ENCODE assay signal across 7 cellular contexts in genomic region chr2:127907733-127908400, GRCh38. TPM values are rescaled to one million over a fixed set of nuclear protein-coding genes. Genes with fewer than 3 reads are reported as not detected.
DNase-seq lines count a peak whose midpoint lies in the region; ATAC-seq and TF ChIP-seq lines count a peak whose summit lies in the region.
"Not testable (repeated sequence)": the region's sequence is repeated elsewhere in the genome, so short reads cannot be mapped to it uniquely, and the experiment has no call there.

No MANE protein-coding gene starts in this region.

- not testable (repeated sequence) for TF ChIP-seq EP300 in stomach (IDR thresholded peaks at IDR 0.05)

- CTCF ChIA-PET in PC-3 (lab: Charles Lee): not testable (repeated sequence)

- not testable (repeated sequence) for H4K20me1 ChIP-seq in PC-3 (ENCODE audit: low read length)

- not testable (repeated sequence) for TF ChIP-seq POLR2A in stomach (IDR thresholded peaks at IDR 0.05)

- not testable (repeated sequence) for H2AFZ ChIP-seq in PC-3 (ENCODE audit: low read length)

- not testable (repeated sequence) for H3K27ac ChIP-seq in PC-3 (ENCODE audit: low read length); stomach

- not testable (repeated sequence) for BruUV-seq in PC-3 (replicated peaks; lab: Mats Ljungman, UMichigan)

- not testable (repeated sequence) for H3K4me1 ChIP-seq in PC-3 (ENCODE audit: insufficient read depth, low read length); mucosa of descending colon (ENCODE audit: low read depth); stomach

- not testable (repeated sequence) for H3F3A ChIP-seq in PC-3 (ENCODE audit: low read length, unreplicated experiment)

- intact Hi-C loops in PC-3 (cut with micrococcal nuclease); left colon (cut with DNase I, micrococcal nuclease); mucosa of descending colon (cut with DNase I, micrococcal nuclease); stomach (cut with DNase I; ENCODE audit: low total_unique reads): not testable (repeated sequence)
- intact Hi-C loops in posterior vena cava (cut with DNase I): loop anchor here in 1 of 2 donors (2.0 kb wide), 1 partner anchor 23 kb away; no protein-coding TSS in a partner anchor

- peak; percentile 48; the same call in 1 of the 2 replicates for ATAC-seq in PC-3
- peak; percentile 80 for ATAC-seq in left colon
- ATAC-seq in mucosa of descending colon: peak; percentile 83

- not testable (repeated sequence) for TF ChIP-seq CTCF in LNCaP clone FGC (IDR thresholded peaks at IDR 0.05; ENCODE audit: control insufficient read depth, extremely low read depth, insufficient read depth); PC-3 (conservative IDR thresholded peaks at IDR 0.05; ENCODE audit: low read depth, low read length); mucosa of descending colon (IDR thresholded peaks at IDR 0.05); stomach (IDR thresholded peaks at IDR 0.05)

- H3K4me2 ChIP-seq in PC-3 (ENCODE audit: low read length): not testable (repeated sequence)

- POLR2A ChIA-PET in PC-3 (lab: Charles Lee; ENCODE audit: unreplicated experiment): not testable (repeated sequence)

- H3K27me3 ChIP-seq in PC-3 (ENCODE audit: low read length); stomach: not testable (repeated sequence)

- WGBS in stomach, 5 donors: 89 to 95% (median 90%) methylated on average over 11 to 12 of the region's 12 CpGs

- not testable (repeated sequence) for H3K9me2 ChIP-seq in PC-3 (replicated peaks; ENCODE audit: low read length)

- not testable (repeated sequence) for H3K79me2 ChIP-seq in PC-3 (ENCODE audit: low read length)

- not testable (repeated sequence) for H3K9me3 ChIP-seq in PC-3 (ENCODE audit: low read length); mucosa of descending colon; stomach

- DNase-seq in LNCaP clone FGC (ENCODE audit: low read depth) (peak; percentile 53), PC-3 (peak; percentile 50), posterior vena cava (ENCODE audit: low spot score) (peak; percentile 29), stomach (peak; percentile 26)
- peak; percentile 21 for DNase-seq in activated effector memory CD4-positive, alpha-beta T cell treated with anti-CD3 and anti-CD28 coated beads, Interleukin-2, amount 50 U/mL, for 16 hours
- DNase-seq in left colon, mucosa of descending colon: not testable (repeated sequence)

- not testable (repeated sequence) for H3K36me3 ChIP-seq in PC-3 (ENCODE audit: low read depth, low read length); mucosa of descending colon (ENCODE audit: low read depth); stomach

- not testable (repeated sequence) for H3K9ac ChIP-seq in PC-3 (ENCODE audit: low read length)

- H3K4me3 ChIP-seq in LNCaP clone FGC (ENCODE audit: low read depth, low read length); PC-3 (ENCODE audit: low read length); mucosa of descending colon; stomach: not testable (repeated sequence)

RNA-seq across cellular contexts. Expression of gene AMMECR1L, which starts 22.1 kb away (rescaled TPM):
- total RNA-seq in PC-3 (2014; rRNA removed): 10.9 and 14.6 TPM in 2 replicates
- total RNA-seq in left colon: 10 to 100 TPM; 13.8 to 15.0 TPM
- 10 to 100 TPM; 13.1 to 18.7 (median 15.6) TPM for total RNA-seq in mucosa of descending colon
- total RNA-seq in posterior vena cava: 10 to 100 TPM; 14.2 to 15.4 TPM
- 10 to 100 TPM in 3 of 5 donors, 1 to 10 TPM in 2; 1.4 to 19.8 (median 14.3) TPM for total RNA-seq in stomach
- polyA plus RNA-seq in stomach: 1 to 10 TPM; 5.7 to 6.7 (median 6.4) TPM

RNA-seq across cellular contexts. Expression of gene POLR2D, which starts 49.9 kb away (rescaled TPM):
- total RNA-seq in PC-3 (2014; rRNA removed): 23.6 and 25.3 TPM in 2 replicates
- 10 to 100 TPM; 17.8 to 19.1 TPM for total RNA-seq in left colon
- 10 to 100 TPM; 20.9 to 25.3 (median 21.3) TPM for total RNA-seq in mucosa of descending colon
- 10 to 100 TPM; 21.3 to 21.4 TPM for total RNA-seq in posterior vena cava
- total RNA-seq in stomach: 10 to 100 TPM in 2 of 5 donors, 1 to 10 TPM in 3; 3.5 to 20.1 (median 8.7) TPM
- 10 to 100 TPM in 1 of 3 donors, 1 to 10 TPM in 2; 6.3 to 10.5 (median 7.9) TPM for polyA plus RNA-seq in stomach
